In genomic region chr5:37304888-37305287, GRCh38 we compare ENCODE assay signal across 1 cellular context.
TF ChIP-seq lines count a peak whose summit lies in the region.

No MANE protein-coding gene starts in this region.

TF ChIP-seq in IMR-90, 13 proteins besides CTCF, POLR2A, EP300 and RAD21:
- TF ChIP-seq USF2 (IDR thresholded peaks at IDR 0.05; ENCODE audit: low read depth, low read length) (no peak), MAFK (IDR thresholded peaks at IDR 0.05; ENCODE audit: low read depth, low read length) (peak; percentile 69), CEBPB (IDR thresholded peaks at IDR 0.05; ENCODE audit: low read depth, low read length) (no peak)
